In genomic region chr19:49151339-49152217, GRCh38 we compare ENCODE assay signal across 1 cellular context.
TF ChIP-seq lines count a peak whose summit lies in the region.

No MANE protein-coding gene starts in this region.

TF ChIP-seq in HepG2, 621 proteins besides CTCF, POLR2A, EP300 and RAD21 (continued from another document and continues in another):
- TF ChIP-seq, protein P1, sequence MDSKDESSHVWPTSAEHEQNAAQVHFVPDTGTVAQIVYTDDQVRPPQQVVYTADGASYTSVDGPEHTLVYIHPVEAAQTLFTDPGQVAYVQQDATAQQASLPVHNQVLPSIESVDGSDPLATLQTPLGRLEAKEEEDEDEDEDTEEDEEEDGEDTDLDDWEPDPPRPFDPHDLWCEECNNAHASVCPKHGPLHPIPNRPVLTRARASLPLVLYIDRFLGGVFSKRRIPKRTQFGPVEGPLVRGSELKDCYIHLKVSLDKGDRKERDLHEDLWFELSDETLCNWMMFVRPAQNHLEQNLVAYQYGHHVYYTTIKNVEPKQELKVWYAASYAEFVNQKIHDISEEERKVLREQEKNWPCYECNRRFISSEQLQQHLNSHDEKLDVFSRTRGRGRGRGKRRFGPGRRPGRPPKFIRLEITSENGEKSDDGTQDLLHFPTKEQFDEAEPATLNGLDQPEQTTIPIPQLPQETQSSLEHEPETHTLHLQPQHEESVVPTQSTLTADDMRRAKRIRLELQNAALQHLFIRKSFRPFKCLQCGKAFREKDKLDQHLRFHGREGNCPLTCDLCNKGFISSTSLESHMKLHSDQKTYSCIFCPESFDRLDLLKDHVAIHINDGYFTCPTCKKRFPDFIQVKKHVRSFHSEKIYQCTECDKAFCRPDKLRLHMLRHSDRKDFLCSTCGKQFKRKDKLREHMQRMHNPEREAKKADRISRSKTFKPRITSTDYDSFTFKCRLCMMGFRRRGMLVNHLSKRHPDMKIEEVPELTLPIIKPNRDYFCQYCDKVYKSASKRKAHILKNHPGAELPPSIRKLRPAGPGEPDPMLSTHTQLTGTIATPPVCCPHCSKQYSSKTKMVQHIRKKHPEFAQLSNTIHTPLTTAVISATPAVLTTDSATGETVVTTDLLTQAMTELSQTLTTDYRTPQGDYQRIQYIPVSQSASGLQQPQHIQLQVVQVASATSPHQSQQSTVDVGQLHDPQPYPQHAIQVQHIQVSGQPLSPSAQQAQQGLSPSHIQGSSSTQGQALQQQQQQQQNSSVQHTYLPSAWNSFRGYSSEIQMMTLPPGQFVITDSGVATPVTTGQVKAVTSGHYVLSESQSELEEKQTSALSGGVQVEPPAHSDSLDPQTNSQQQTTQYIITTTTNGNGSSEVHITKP (CRISPR knock-in tag; IDR thresholded peaks at IDR 0.05; ENCODE audit: low read depth) = peak; percentile 42; the same call in 1 of the 2 replicates
- TF ChIP-seq ZNF235 (CRISPR knock-in tag; IDR thresholded peaks at IDR 0.05; ENCODE audit: borderline replicate concordance) (no peak), ZNF251 (CRISPR knock-in tag; IDR thresholded peaks at IDR 0.05) (no peak), GABPB1 (CRISPR knock-in tag; IDR thresholded peaks at IDR 0.05) (peak; percentile 58; the same call in 1 of the 2 replicates), ZNF543 (CRISPR knock-in tag; IDR thresholded peaks at IDR 0.05) (no peak), PRDM4 (CRISPR knock-in tag; IDR thresholded peaks at IDR 0.05; ENCODE audit: borderline replicate concordance) (no peak), ELK4 (CRISPR knock-in tag; IDR thresholded peaks at IDR 0.05; ENCODE audit: borderline replicate concordance) (no peak), SAP130 (CRISPR knock-in tag; IDR thresholded peaks at IDR 0.05; ENCODE audit: low read depth) (peak; percentile 55; the same call in 1 of the 2 replicates), ZNF350 (CRISPR knock-in tag; IDR thresholded peaks at IDR 0.05; ENCODE audit: borderline replicate concordance, low read depth) (peak; percentile 27; the same call in 1 of the 2 replicates), ZNF33A (CRISPR knock-in tag; IDR thresholded peaks at IDR 0.05; ENCODE audit: borderline replicate concordance) (no peak), ZBTB49 (CRISPR knock-in tag; IDR thresholded peaks at IDR 0.05; ENCODE audit: borderline replicate concordance) (no peak), ZFY (CRISPR knock-in tag; IDR thresholded peaks at IDR 0.05) (0 out of 2 replicates have a peak, but pooled peaks have one; percentile 39), ADNP (CRISPR knock-in tag; IDR thresholded peaks at IDR 0.05) (no peak), RBM39 (IDR thresholded peaks at IDR 0.05; ENCODE audit: low read depth, low read length, poor library complexity, severe bottlenecking) (no peak), TARDBP (CRISPR knock-in tag; IDR thresholded peaks at IDR 0.05) (0 out of 2 replicates have a peak, but pooled peaks have one; percentile 19), ZNF644 (CRISPR knock-in tag; IDR thresholded peaks at IDR 0.05; ENCODE audit: low read depth) (no peak), ELF1 (CRISPR knock-in tag; IDR thresholded peaks at IDR 0.05) (peak; percentile 38), PAX8 (CRISPR knock-in tag; IDR thresholded peaks at IDR 0.05; ENCODE audit: borderline replicate concordance) (no peak), KDM2A (CRISPR knock-in tag; IDR thresholded peaks at IDR 0.05; ENCODE audit: borderline replicate concordance, low read depth) (peak; percentile 54; the same call in 1 of the 2 replicates), CBX1 (IDR thresholded peaks at IDR 0.05; ENCODE audit: low read depth) (no peak), PCBP1 (IDR thresholded peaks at IDR 0.05; ENCODE audit: borderline replicate concordance, low read depth, low read length) (no peak), MLLT10 (CRISPR knock-in tag; IDR thresholded peaks at IDR 0.05) (no peak), ZNF687 (CRISPR knock-in tag; IDR thresholded peaks at IDR 0.05) (peak; percentile 76), TFE3 (CRISPR knock-in tag; IDR thresholded peaks at IDR 0.05) (peak; percentile 19; the same call in 1 of the 2 replicates), CBX2 (IDR thresholded peaks at IDR 0.05; ENCODE audit: low read depth, low read length) (no peak), CBX2 (CRISPR knock-in tag; IDR thresholded peaks at IDR 0.05; ENCODE audit: low read depth) (no peak), ZNF773 (CRISPR knock-in tag; IDR thresholded peaks at IDR 0.05; ENCODE audit: borderline replicate concordance) (no peak), SRF (IDR thresholded peaks at IDR 0.05; ENCODE audit: low read depth, low read length) (no peak), ZNF274 (CRISPR knock-in tag; IDR thresholded peaks at IDR 0.05) (0 out of 2 replicates have a peak, but pooled peaks have one; percentile 27), SP4 (CRISPR knock-in tag; IDR thresholded peaks at IDR 0.05) (peak; percentile 78; the same call in 1 of the 2 replicates), ASH2L (IDR thresholded peaks at IDR 0.05; ENCODE audit: insufficient read length, low read depth, low read length) (no peak), USF2 (IDR thresholded peaks at IDR 0.05; ENCODE audit: low read depth, low read length) (no peak), USF2 (CRISPR knock-in tag; IDR thresholded peaks at IDR 0.05; ENCODE audit: borderline replicate concordance) (peak; percentile 32; the same call in 1 of the 2 replicates), ZNF33B (CRISPR knock-in tag; IDR thresholded peaks at IDR 0.05) (no peak), SP5 (CRISPR knock-in tag; IDR thresholded peaks at IDR 0.05; ENCODE audit: borderline replicate concordance, low read depth) (no peak; the same call in 1 of the 2 replicates), HDAC1 (CRISPR knock-in tag; IDR thresholded peaks at IDR 0.05) (0 out of 2 replicates have a peak, but pooled peaks have one; percentile 59), ZNF772 (CRISPR knock-in tag; IDR thresholded peaks at IDR 0.05) (no peak), MAX (IDR thresholded peaks at IDR 0.05) (peak; percentile 96)
- TF ChIP-seq, protein P2, sequence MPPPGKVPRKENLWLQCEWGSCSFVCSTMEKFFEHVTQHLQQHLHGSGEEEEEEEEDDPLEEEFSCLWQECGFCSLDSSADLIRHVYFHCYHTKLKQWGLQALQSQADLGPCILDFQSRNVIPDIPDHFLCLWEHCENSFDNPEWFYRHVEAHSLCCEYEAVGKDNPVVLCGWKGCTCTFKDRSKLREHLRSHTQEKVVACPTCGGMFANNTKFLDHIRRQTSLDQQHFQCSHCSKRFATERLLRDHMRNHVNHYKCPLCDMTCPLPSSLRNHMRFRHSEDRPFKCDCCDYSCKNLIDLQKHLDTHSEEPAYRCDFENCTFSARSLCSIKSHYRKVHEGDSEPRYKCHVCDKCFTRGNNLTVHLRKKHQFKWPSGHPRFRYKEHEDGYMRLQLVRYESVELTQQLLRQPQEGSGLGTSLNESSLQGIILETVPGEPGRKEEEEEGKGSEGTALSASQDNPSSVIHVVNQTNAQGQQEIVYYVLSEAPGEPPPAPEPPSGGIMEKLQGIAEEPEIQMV (CRISPR knock-in tag; IDR thresholded peaks at IDR 0.05; ENCODE audit: low read depth) = no peak
